12 cellular contexts compared by ENCODE assay signal in genomic region chr2:23563673-23564617, GRCh38.
DNase-seq lines count a peak whose midpoint lies in the region; ATAC-seq, FAIRE-seq and TF ChIP-seq lines count a peak whose summit lies in the region.
"Had no signal": no experiment of that assay in that cellular context is flagged by ENCODE, and none has a peak within 500 bp of the region (broad histone marks: within the 10 kb centered on the region; RNA-seq: fewer than 3 reads in every experiment).

No MANE protein-coding gene starts in this region.

- H3K36me3 ChIP-seq in esophagus muscularis mucosa (peaks cover 0 to 12% (median 3%) of the 10 kb centered on the region in 4 donors), mucosa of descending colon (ENCODE audit: low read depth) (no peaks in the 10 kb centered on the region), urinary bladder (ENCODE audit: insufficient read depth) (no peaks in the 10 kb centered on the region)
- H3K36me3 ChIP-seq in CD8-positive, alpha-beta T cell (ENCODE audit: insufficient read depth, low read length) = no peaks in the 10 kb centered on the region

- H3K27ac Mint-ChIP-seq in CD8-positive, alpha-beta T cell = no peak overlapping the region
- H3K27ac Mint-ChIP-seq: activated naive CD8-positive, alpha-beta T cell treated with anti-CD3 and anti-CD28 coated beads, Interleukin-2, amount 50 U/mL, for 24 hours; T-helper 1 cell treated with Interleukin-12 subunit alpha and Interleukin-12 subunit beta and Interleukin-4 antibody, amounts not matched to agents 30 μg/mL and 1 μg/mL, for 36 hours had no signal

- no peak overlapping the region for H3K4me3 Mint-ChIP-seq in CD8-positive, alpha-beta T cell
- H3K4me3 Mint-ChIP-seq: activated naive CD8-positive, alpha-beta T cell treated with anti-CD3 and anti-CD28 coated beads, Interleukin-2, amount 50 U/mL, for 24 hours; T-helper 1 cell treated with Interleukin-12 subunit alpha and Interleukin-12 subunit beta and Interleukin-4 antibody, amounts not matched to agents 30 μg/mL and 1 μg/mL, for 36 hours had no signal

- ATAC-seq in mucosa of descending colon (peak; percentile 44), HG02610 (IDR thresholded peaks at IDR 0.05; ENCODE audit: unreplicated experiment) (no peak)
- ATAC-seq in CD8-positive, alpha-beta T cell = no peak
- ATAC-seq: activated naive CD8-positive, alpha-beta T cell treated with anti-CD3 and anti-CD28 coated beads, Interleukin-2, amount 50 U/mL, for 24 hours had no signal

- H3K4me1 ChIP-seq in esophagus muscularis mucosa (peaks cover 34 to 83% (median 82%) of the 10 kb centered on the region in 4 donors), mucosa of descending colon (ENCODE audit: low read depth) (no peaks in the 10 kb centered on the region), urinary bladder (ENCODE audit: insufficient read depth) (peaks cover 2% of the 10 kb centered on the region)
- H3K4me1 ChIP-seq in CD8-positive, alpha-beta T cell (ENCODE audit: insufficient read depth, low read length) = no peaks in the 10 kb centered on the region

- peak in 1 of 3 experiments; percentile 36 for TF ChIP-seq CTCF in esophagus muscularis mucosa (IDR thresholded peaks at IDR 0.05)
- TF ChIP-seq CTCF in mucosa of descending colon (IDR thresholded peaks at IDR 0.05) = no peak
- TF ChIP-seq CTCF in CD8-positive, alpha-beta T cell (IDR thresholded peaks at IDR 0.05) = no peak

- H3K4me3 ChIP-seq in esophagus muscularis mucosa = no peak overlapping the region
- no peak overlapping the region for H3K4me3 ChIP-seq in mucosa of descending colon
- H3K4me3 ChIP-seq in urinary bladder (ENCODE audit: low read depth, low read length) = no peak overlapping the region
- H3K4me3 ChIP-seq in CD8-positive, alpha-beta T cell (ENCODE audit: low read depth, low read length) = no peak overlapping the region

- FAIRE-seq in GM12892 (lab: Jason Lieb, UNC) = no peak

- POLR2A ChIA-PET in CD8-positive, alpha-beta T cell (lab: Charles Lee) = no interaction called here

- 72% methylated on average over 22 of the region's 23 CpGs for WGBS in esophagus muscularis mucosa
- WGBS in urinary bladder = 61% methylated on average over 23 of the region's 23 CpGs

- H3K36me3 Mint-ChIP-seq in CD8-positive, alpha-beta T cell = no peaks in the 10 kb centered on the region

- H3K27ac ChIP-seq in esophagus muscularis mucosa (replicated peaks in 1 of 4) (peak overlapping the region; percentile 79 to 86 (median 84)), urinary bladder (ENCODE audit: low read depth) (peak overlapping the region; percentile 65)
- H3K27ac ChIP-seq in CD8-positive, alpha-beta T cell (ENCODE audit: low read depth, low read length) = no peak overlapping the region
- H3K27ac ChIP-seq: 22Rv1 had no signal

- H3K27me3 ChIP-seq in esophagus muscularis mucosa = no peaks in the 10 kb centered on the region
- H3K27me3 ChIP-seq in CD8-positive, alpha-beta T cell (ENCODE audit: insufficient read depth, low read length) = no peaks in the 10 kb centered on the region

- no peaks in the 10 kb centered on the region for H3K9me3 Mint-ChIP-seq in CD8-positive, alpha-beta T cell
- H3K9me3 Mint-ChIP-seq: activated naive CD8-positive, alpha-beta T cell treated with anti-CD3 and anti-CD28 coated beads, Interleukin-2, amount 50 U/mL, for 24 hours; T-helper 1 cell treated with Interleukin-12 subunit alpha and Interleukin-12 subunit beta and Interleukin-4 antibody, amounts not matched to agents 30 μg/mL and 1 μg/mL, for 36 hours had no signal

- H3K27me3 Mint-ChIP-seq in CD8-positive, alpha-beta T cell (ENCODE audit: low read depth) = no peaks in the 10 kb centered on the region
- H3K27me3 Mint-ChIP-seq: activated naive CD8-positive, alpha-beta T cell treated with anti-CD3 and anti-CD28 coated beads, Interleukin-2, amount 50 U/mL, for 24 hours had no signal

- H3K9me3 ChIP-seq in esophagus muscularis mucosa = no peaks in the 10 kb centered on the region
- no peaks in the 10 kb centered on the region for H3K9me3 ChIP-seq in mucosa of descending colon
- no peaks in the 10 kb centered on the region for H3K9me3 ChIP-seq in CD8-positive, alpha-beta T cell (ENCODE audit: low read length)

- intact Hi-C loops in esophagus muscularis mucosa (cut with DNase I) (no loop called here), mucosa of descending colon (cut with DNase I, micrococcal nuclease) (no loop called here)
- intact Hi-C loops in CD8-positive, alpha-beta T cell (cut with DNase I, micrococcal nuclease) = loop anchor here in 1 of 2 experiments (10.0 kb wide), 1 partner anchor 1209 kb away; no protein-coding TSS in a partner anchor

- CTCF ChIA-PET in CD8-positive, alpha-beta T cell (lab: Charles Lee) = interaction anchor here (0.9 kb wide), 1 partner anchor 31 kb away, joined by 3 read pairs; no protein-coding TSS in a partner anchor

- H3K4me1 Mint-ChIP-seq in CD8-positive, alpha-beta T cell (ENCODE audit: low read depth) = no peaks in the 10 kb centered on the region
- H3K4me1 Mint-ChIP-seq: activated naive CD8-positive, alpha-beta T cell treated with anti-CD3 and anti-CD28 coated beads, Interleukin-2, amount 50 U/mL, for 24 hours had no signal

- TF ChIP-seq POLR2A in esophagus muscularis mucosa (IDR thresholded peaks at IDR 0.05; ENCODE audit: low read depth) = no peak
- TF ChIP-seq POLR2A in GM12892 (IDR thresholded peaks at IDR 0.05; ENCODE audit: low read depth, low read length) = no peak

- peak; percentile 27 for DNase-seq in DMS153 (lab: John Stamatoyannopoulos, UW)
- no peak for DNase-seq in DMS153 treated with DMSO at 0.1 percent for 48 hours (lab: John Stamatoyannopoulos, UW; ENCODE audit: unreplicated experiment)
- no peak for DNase-seq in esophagus muscularis mucosa (ENCODE audit: extremely low spot score)
- DNase-seq in mucosa of descending colon = peak in 2 of 3 donors; percentile 11 to 60
- DNase-seq in GM12892 (ENCODE audit: insufficient read length) = no peak
- DNase-seq in CD8-positive, alpha-beta T cell = no peak
- DNase-seq: activated naive CD8-positive, alpha-beta T cell treated with anti-CD3 and anti-CD28 coated beads, Interleukin-2, amount 50 U/mL, for 24 hours; occipital lobe had no signal

- TF ChIP-seq EP300 in esophagus muscularis mucosa (IDR thresholded peaks at IDR 0.05) = no peak

Comparison
In these comparisons a context has a peak if more than half of its experiments do, and no peak if none do; other contexts are left out.
1. DNase-seq: peak in DMS153 (single experiment) and mucosa of descending colon (2 of 3); none in DMS153 treated with DMSO at 0.1 percent for 48 hours (single experiment), esophagus muscularis mucosa (single experiment), GM12892 (single experiment) and CD8-positive, alpha-beta T cell (0 of 7).